ENCODE assay signal across 8 cellular contexts in genomic region chr1:31548899-31549806, GRCh38. TPM values are rescaled to one million over a fixed set of nuclear protein-coding genes. Genes with fewer than 3 reads are reported as not detected.
DNase-seq lines count a peak whose midpoint lies in the region; ATAC-seq, FAIRE-seq and TF ChIP-seq lines count a peak whose summit lies in the region.

No MANE protein-coding gene starts in this region.

- no peaks in the 10 kb centered on the region for H3K36me3 Mint-ChIP-seq in GM23338 (ENCODE audit: low read depth)

- H3K27me3 ChIP-seq in DND-41 (ENCODE audit: insufficient read depth, low read length, poor library complexity) (no peaks in the 10 kb centered on the region), GM23338 (ENCODE audit: insufficient read depth) (no peaks in the 10 kb centered on the region), Loucy (ENCODE audit: insufficient read depth, low read length, poor library complexity, severe bottlenecking) (no peaks in the 10 kb centered on the region), suprapubic skin (peaks cover 3% of the 10 kb centered on the region)

- H3K27ac ChIP-seq in DND-41 (ENCODE audit: low read length) (peak overlapping the region; percentile 75), GM23338 (ENCODE audit: low read depth) (no peak overlapping the region), suprapubic skin (no peak overlapping the region)

- no peaks in the 10 kb centered on the region for H4K20me1 ChIP-seq in DND-41 (ENCODE audit: insufficient read depth, low read length)
- H4K20me1 ChIP-seq in GM23338 (replicated peaks; ENCODE audit: insufficient read depth), result no peaks in the 10 kb centered on the region
- H4K20me1 ChIP-seq in Loucy (ENCODE audit: insufficient read depth, low read length, poor library complexity, severe bottlenecking), result no peaks in the 10 kb centered on the region

- no peaks in the 10 kb centered on the region for H3F3A ChIP-seq in GM23338 (replicated peaks; ENCODE audit: low read depth)
- no peaks in the 10 kb centered on the region for H3F3A ChIP-seq in Loucy (ENCODE audit: low read depth)

- no peaks in the 10 kb centered on the region for H3K9me3 Mint-ChIP-seq in GM23338

- WGBS in suprapubic skin, result 4% methylated on average over 24 of the region's 24 CpGs

- peaks cover 9% of the 10 kb centered on the region for H3K4me1 Mint-ChIP-seq in GM23338

- H3K36me3 ChIP-seq in DND-41 (ENCODE audit: insufficient read depth, low read length) (0 out of 2 replicates have a peak, but pooled peaks cover 6% of the 10 kb centered on the region), GM23338 (ENCODE audit: insufficient read depth) (no peaks in the 10 kb centered on the region), Loucy (ENCODE audit: insufficient read depth, low read length) (no peaks in the 10 kb centered on the region), suprapubic skin (no peaks in the 10 kb centered on the region)

- H3K9me2 ChIP-seq in GM23338 (ENCODE audit: insufficient read depth), result no peaks in the 10 kb centered on the region
- H3K9me2 ChIP-seq in Loucy (replicated peaks; ENCODE audit: low read depth, low read length), result no peaks in the 10 kb centered on the region

- H3K4me3 Mint-ChIP-seq in GM23338, result peak overlapping the region; percentile 84

- peaks cover 4% of the 10 kb centered on the region for H3K27me3 Mint-ChIP-seq in GM23338 (ENCODE audit: insufficient read depth, low read depth, poor library complexity)

- H3K79me2 ChIP-seq in DND-41 (ENCODE audit: insufficient read depth, low read length), result no peaks in the 10 kb centered on the region
- no peaks in the 10 kb centered on the region for H3K79me2 ChIP-seq in GM23338 (replicated peaks; ENCODE audit: insufficient read depth)
- no peaks in the 10 kb centered on the region for H3K79me2 ChIP-seq in Loucy (ENCODE audit: insufficient read depth, low read length)

- DNase-seq in DND-41, result peak; percentile 90
- DNase-seq in GM23338 (ENCODE audit: low spot score), result peak; percentile 89
- peak; percentile 89 to 91 for DNase-seq in SHP77 (lab: John Stamatoyannopoulos, UW)
- peak; percentile 95 for DNase-seq in activated effector memory CD4-positive, alpha-beta T cell treated with anti-CD3 and anti-CD28 coated beads, Interleukin-2, amount 50 U/mL, for 16 hours
- peak; percentile 39 to 70 for DNase-seq in frontal cortex (ENCODE audit: low spot score in 2 of 2)
- peak in 51 of 56 donors; percentile 4 to 92 (median 57) for DNase-seq in nucleus accumbens (lab: John Stamatoyannopoulos, UW)
- peak in 1 of 2 donors; percentile 91 for DNase-seq in suprapubic skin (ENCODE audit: low spot score in 2 of 2)

- no peak overlapping the region; a peak in 1 of 4 replicates for H3K4me3 ChIP-seq in DND-41 (ENCODE audit: low read depth in 1 of 2, low read length in 2 of 2)
- peak overlapping the region; percentile 57 for H3K4me3 ChIP-seq in GM23338
- peak overlapping the region; percentile 65 for H3K4me3 ChIP-seq in Loucy (ENCODE audit: low read length, poor library complexity, severe bottlenecking)
- peak overlapping the region; percentile 23 for H3K4me3 ChIP-seq in suprapubic skin

- no peak for FAIRE-seq in frontal cortex (lab: Jason Lieb, UNC)

- TF ChIP-seq POLR2A in suprapubic skin (IDR thresholded peaks at IDR 0.05), result no peak

- H3K9ac ChIP-seq in DND-41 (ENCODE audit: low read depth, low read length) (peak overlapping the region; percentile 28; the same call in 1 of the 2 replicates), Loucy (ENCODE audit: low read depth, low read length, poor library complexity, severe bottlenecking) (peak overlapping the region; percentile 42)

- H3K9me3 ChIP-seq in DND-41 (ENCODE audit: insufficient read depth, low read length, severe bottlenecking) (no peaks in the 10 kb centered on the region), Loucy (ENCODE audit: insufficient read depth, low read depth, low read length) (no peaks in the 10 kb centered on the region), suprapubic skin (no peaks in the 10 kb centered on the region)

- H3K4me2 ChIP-seq in DND-41 (ENCODE audit: insufficient read depth, low read length) (peak overlapping the region; percentile 37; the same call in 1 of the 2 replicates), GM23338 (peak overlapping the region; percentile 78), Loucy (ENCODE audit: low read depth, low read length, poor library complexity, severe bottlenecking) (peak overlapping the region; percentile 84)

- H2AFZ ChIP-seq in DND-41 (ENCODE audit: low read depth, low read length), result peak overlapping the region; percentile 67
- peak overlapping the region; percentile 88 for H2AFZ ChIP-seq in GM23338
- H2AFZ ChIP-seq in Loucy (ENCODE audit: low read length), result peak overlapping the region; percentile 72

- no peak for TF ChIP-seq EP300 in suprapubic skin (IDR thresholded peaks at IDR 0.05)

- TF ChIP-seq CTCF in DND-41 (IDR thresholded peaks at IDR 0.05; ENCODE audit: borderline replicate concordance, extremely low read depth, low read length, poor library complexity, severe bottlenecking) (peak; percentile 98), GM23338 (conservative IDR thresholded peaks at IDR 0.05; ENCODE audit: low read depth in 2 of 2) (peak; percentile 92 to 98), Loucy (conservative IDR thresholded peaks at IDR 0.05; ENCODE audit: low read length) (peak; percentile 95), suprapubic skin (IDR thresholded peaks at IDR 0.05) (peak; percentile 92 to 98)

- H3K4me1 ChIP-seq in DND-41 (ENCODE audit: insufficient read depth, low read length) (peaks cover 14% of the 10 kb centered on the region), GM23338 (ENCODE audit: insufficient read depth) (peaks cover 5% of the 10 kb centered on the region), Loucy (ENCODE audit: insufficient read depth, low read length, poor library complexity, severe bottlenecking) (peaks cover 8% of the 10 kb centered on the region), suprapubic skin (peaks cover 18% of the 10 kb centered on the region)

- peak; percentile 99 for ATAC-seq in DND-41 (ENCODE audit: insufficient read depth, low read depth)
- ATAC-seq in GM23338, result peak; percentile 92

- peak overlapping the region; percentile 48; the same call in 1 of the 2 replicates for H3K27ac Mint-ChIP-seq in GM23338

TF ChIP-seq in GM23338, 12 proteins besides CTCF, POLR2A, EP300 and RAD21 (continues in another document):
- TF ChIP-seq ZNF462 (CRISPR knock-in tag; IDR thresholded peaks at IDR 0.05), result peak; percentile 34; the same call in 1 of the 2 replicates

RNA-seq across cellular contexts. Expression of gene TINAGL1, which starts 27.2 kb away (rescaled TPM):
- 15.8 and 20.4 TPM in 2 replicates for total RNA-seq in GM23338 (2014; rRNA removed; shearing (Covaris generic))
- polyA plus RNA-seq in GM23338 (2016; fragmentation: Nextera tagmentation; extraction: Ambion mirVana), result 6.2 and 6.8 TPM in 2 replicates
- total RNA-seq in frontal cortex, result 1.2 TPM
- total RNA-seq in suprapubic skin, result 10 to 100 TPM; 40.1 to 78.5 (median 64.0) TPM

Comparison
In these comparisons a context has a peak if more than half of its experiments do, and no peak if none do; other contexts are left out.
1. H3K4me3 ChIP-seq: peak in GM23338 (single experiment), Loucy (single experiment) and suprapubic skin (single experiment); none in DND-41 (0 of 2).
2. Peak in every context shown above with its lines, with median percentiles within 50 percentile points of each other: H2AFZ ChIP-seq, H3K4me2 ChIP-seq and CTCF ChIP-seq.